25 cellular contexts compared by ENCODE assay signal in the genomic region with DNA sequence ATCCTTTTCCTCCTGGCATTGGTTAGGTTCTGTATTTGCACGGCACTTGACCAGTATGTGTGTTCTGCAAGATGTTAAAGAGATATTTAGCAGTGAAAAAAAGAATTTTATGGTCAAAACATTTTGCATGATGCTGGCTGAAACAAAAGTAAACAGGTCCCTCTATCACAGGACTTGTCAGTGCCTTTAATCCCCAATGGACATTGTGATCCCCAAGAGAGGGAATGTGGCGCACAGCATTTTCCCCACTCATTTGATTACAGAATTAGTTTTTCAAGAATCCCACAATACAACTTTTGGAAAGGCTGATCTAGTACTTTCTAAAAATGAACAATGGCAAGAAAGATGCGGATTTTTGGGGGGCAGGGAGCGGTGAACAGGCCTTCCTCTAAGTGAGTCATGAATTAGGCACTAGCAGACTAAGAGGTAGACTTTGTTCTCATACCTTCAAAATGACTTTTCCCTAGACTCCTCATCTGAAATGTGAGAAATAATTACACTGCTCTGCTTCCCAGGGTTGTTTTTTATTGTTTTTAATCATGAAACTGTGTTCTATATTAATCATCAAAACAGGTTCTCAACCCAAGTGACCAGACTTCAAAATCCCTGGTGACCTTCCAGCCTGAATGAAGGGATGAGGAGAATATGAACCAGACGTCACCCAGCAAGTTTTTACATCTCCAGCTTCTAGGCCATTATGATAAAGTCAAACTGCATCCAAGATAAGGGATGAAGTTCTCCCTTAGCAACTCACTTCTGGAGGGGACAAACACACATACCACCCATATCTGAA. TPM values are rescaled to one million over a fixed set of nuclear protein-coding genes. Genes with fewer than 3 reads are reported as not detected.
DNase-seq lines count a peak whose midpoint lies in the region; ATAC-seq and TF ChIP-seq lines count a peak whose summit lies in the region.
"Had no signal": no experiment of that assay in that cellular context is flagged by ENCODE, and none has a peak within 500 bp of the region (broad histone marks: within the 10 kb centered on the region; RNA-seq: fewer than 3 reads in every experiment).

No MANE protein-coding gene starts in this region.

- no TSS peak for BruUV-seq in IMR-90 (replicated peaks; lab: Mats Ljungman, UMichigan)

- H2BK120ac ChIP-seq in IMR-90 (ENCODE audit: low read depth, low read length): no peak overlapping the region

- peaks cover 75% of the 10 kb centered on the region for H3K4me1 Mint-ChIP-seq in nephron

- H3K9me3 Mint-ChIP-seq in nephron: no peaks in the 10 kb centered on the region
- H3K9me3 Mint-ChIP-seq: activated naive CD4-positive, alpha-beta T cell treated with anti-CD3 and anti-CD28 coated beads for 36 hours; naive thymus-derived CD4-positive, alpha-beta T cell; stimulated activated effector memory CD8-positive, alpha-beta T cell treated with anti-CD3 and anti-CD28 coated beads, Interleukin-12 subunit alpha, Interleukin-12 subunit beta, amount 100 ng/mL, for 72 hours had no signal

- TF ChIP-seq RAD21 in IMR-90 (IDR thresholded peaks at IDR 0.05; ENCODE audit: low read length): no peak

- H2AFZ ChIP-seq in IMR-90 (replicated peaks; ENCODE audit: low read length, poor library complexity): no peak overlapping the region

- dilution Hi-C loops in IMR-90 (cut with HindIII; ENCODE audit: low sequenced_read_pairs, unreplicated experiment): no loop called here

- H3K4me3 ChIP-seq in IMR-90 (ENCODE audit: insufficient read depth, low read depth, low read length): no peak overlapping the region
- H3K4me3 ChIP-seq in astrocyte of the spinal cord (ENCODE audit: low read depth, low read length): no peak overlapping the region
- H3K4me3 ChIP-seq in WERI-Rb-1 (ENCODE audit: low read depth, low read length): no peak overlapping the region
- H3K4me3 ChIP-seq: heart right ventricle, suprapubic skin had no signal

- H3K36me3 ChIP-seq in IMR-90 (ENCODE audit: control insufficient read depth, insufficient read depth, low read length) (peaks cover 2% of the 10 kb centered on the region; the same call in 1 of the 2 replicates), WERI-Rb-1 (no peaks in the 10 kb centered on the region)
- H3K36me3 ChIP-seq: heart right ventricle, suprapubic skin had no signal

- in situ Hi-C loops in IMR-90 (cut with MboI; ENCODE audit: low sequenced_read_pairs) (no loop called here), astrocyte of the spinal cord (cut with HindIII; ENCODE audit: low sequenced_read_pairs) (no loop called here)

- H3K4me2 ChIP-seq in IMR-90 (ENCODE audit: low read depth, low read length): no peak overlapping the region

- peak overlapping the region; percentile 12; the same call in 1 of the 2 replicates for H2BK20ac ChIP-seq in IMR-90 (ENCODE audit: low read depth, low read length)

- H4K20me1 ChIP-seq in IMR-90 (ENCODE audit: insufficient read depth, low read length): peaks cover 14% of the 10 kb centered on the region; the same call in 1 of the 2 replicates

- H3K18ac ChIP-seq in IMR-90 (ENCODE audit: low read depth, low read length): no peak overlapping the region

- no peak overlapping the region for H2AK9ac ChIP-seq in IMR-90 (replicated peaks; ENCODE audit: low read depth, low read length, poor library complexity)

- no peak overlapping the region for H3K23ac ChIP-seq in IMR-90 (ENCODE audit: low read depth, low read length)

- WGBS in IMR-90 (ENCODE audit: extremely low coverage in 2 of 2, insufficient read length in 1 of 2), 2 experiments: no CpG with 5 or more reads among the region's 5 CpGs

- H2BK15ac ChIP-seq in IMR-90 (ENCODE audit: low read depth, low read length): no peak overlapping the region

- no peak overlapping the region for H2BK5ac ChIP-seq in IMR-90 (ENCODE audit: low read depth, low read length, poor library complexity, severe bottlenecking)

- H4K5ac ChIP-seq in IMR-90 (ENCODE audit: low read depth, low read length): no peak overlapping the region

- H4K91ac ChIP-seq in IMR-90 (ENCODE audit: insufficient read depth, low read depth, low read length): no peak overlapping the region

- peaks cover 42 to 65% of the 10 kb centered on the region in 2 experiments for H3K79me1 ChIP-seq in IMR-90 (ENCODE audit: low read depth in 1 of 2, low read length in 2 of 2)

- TF ChIP-seq CTCF in IMR-90 (conservative IDR thresholded peaks at IDR 0.05; ENCODE audit: low read depth, low read length): no peak
- no peak for TF ChIP-seq CTCF in astrocyte of the spinal cord (IDR thresholded peaks at IDR 0.05; ENCODE audit: low read depth, low read length)
- no peak for TF ChIP-seq CTCF in nephron (IDR thresholded peaks at IDR 0.05; ENCODE audit: unreplicated experiment in 3 of 3)
- TF ChIP-seq CTCF in WERI-Rb-1 (IDR thresholded peaks at IDR 0.05; ENCODE audit: low read depth, low read length): no peak

- intact Hi-C loops in IMR-90 (cut with micrococcal nuclease): no loop called here

- H3K27ac ChIP-seq in IMR-90 (ENCODE audit: insufficient read depth, low read length): no peak overlapping the region
- no peak overlapping the region for H3K27ac ChIP-seq in WERI-Rb-1
- H3K27ac ChIP-seq: heart right ventricle, suprapubic skin had no signal

- H3K27me3 ChIP-seq in IMR-90 (ENCODE audit: control insufficient read depth, insufficient read depth, low read length) (no peaks in the 10 kb centered on the region), WERI-Rb-1 (ENCODE audit: insufficient read depth, low read depth, severe bottlenecking) (no peaks in the 10 kb centered on the region)
- H3K27me3 ChIP-seq: heart right ventricle, suprapubic skin had no signal

- H2AK5ac ChIP-seq in IMR-90 (ENCODE audit: low read depth, low read length): no peak overlapping the region

- peak; percentile 52 for DNase-seq in EH (ENCODE audit: low read depth)
- DNase-seq in IMR-90: peak; percentile 12
- peak; percentile 14 for DNase-seq in astrocyte of the spinal cord (ENCODE audit: low read depth, low spot score)
- DNase-seq in HK-2 (ENCODE audit: unreplicated experiment): no peak
- no peak for DNase-seq in WERI-Rb-1
- no peak for DNase-seq in NCI-H2227 treated with DMSO at 0.1 percent for 48 hours (lab: John Stamatoyannopoulos, UW)
- DNase-seq: activated CD4-positive, alpha-beta T cell treated with anti-CD3 and anti-CD28 coated beads for 48 hours; activated naive CD4-positive, alpha-beta T cell treated with anti-CD3 and anti-CD28 coated beads for 36 hours; activated T-cell treated with anti-CD3 and anti-CD28 coated beads, Interleukin-2, amount 50 U/mL, for 48 hours; anterior cingulate cortex; C1 segment of cervical spinal cord; DMS79 treated with DMSO at 0.1 percent for 48 hours; heart right ventricle; left colon; mesenchymal stem cell; MM.1S; naive thymus-derived CD4-positive, alpha-beta T cell; NCI-H146; retina; SIG-M5; stimulated activated CD4-positive, alpha-beta T cell treated with anti-CD3 and anti-CD28 coated beads, Interleukin-2, amount 100 ng/mL, for 48 hours had no signal

- ATAC-seq in IMR-90 (ENCODE audit: low read depth): no peak
- ATAC-seq: heart right ventricle; left colon; naive thymus-derived CD4-positive, alpha-beta T cell; Panc1; stimulated activated effector memory CD8-positive, alpha-beta T cell treated with anti-CD3 and anti-CD28 coated beads, Interleukin-12 subunit alpha, Interleukin-12 subunit beta, amount 100 ng/mL, for 72 hours had no signal

- no peak overlapping the region for H4K8ac ChIP-seq in IMR-90 (ENCODE audit: low read depth in 2 of 2, low read length in 2 of 2)

- H3K9me3 ChIP-seq in IMR-90 (ENCODE audit: control insufficient read depth, insufficient read depth, low read length) (no peaks in the 10 kb centered on the region), WERI-Rb-1 (ENCODE audit: severe bottlenecking) (no peaks in the 10 kb centered on the region)
- H3K9me3 ChIP-seq: heart right ventricle, suprapubic skin had no signal

- TF ChIP-seq POLR2A in IMR-90 (IDR thresholded peaks at IDR 0.05; ENCODE audit: low read depth, low read length): no peak

- CTCF ChIA-PET in IMR-90 (lab: Yijun Ruan, JAX): no interaction called here

- no peak overlapping the region for H3K14ac ChIP-seq in IMR-90 (replicated peaks; ENCODE audit: low read depth, low read length)

- peak overlapping the region; percentile 5 to 42 (median 7) for H3K27ac Mint-ChIP-seq in nephron
- H3K27ac Mint-ChIP-seq: activated naive CD4-positive, alpha-beta T cell treated with anti-CD3 and anti-CD28 coated beads for 36 hours; stimulated activated effector memory CD8-positive, alpha-beta T cell treated with anti-CD3 and anti-CD28 coated beads, Interleukin-12 subunit alpha, Interleukin-12 subunit beta, amount 100 ng/mL, for 72 hours had no signal

- no peak overlapping the region for H3K56ac ChIP-seq in IMR-90 (ENCODE audit: extremely low read depth, insufficient read depth, low read length)

- POLR2A ChIA-PET in IMR-90 (lab: Charles Lee; ENCODE audit: unreplicated experiment): no interaction called here

- peaks cover 4% of the 10 kb centered on the region for H3K9me1 ChIP-seq in IMR-90 (ENCODE audit: insufficient read depth, low read length)

- H3K4me1 ChIP-seq in IMR-90 (ENCODE audit: control insufficient read depth, insufficient read depth, low read length): peaks cover 13% of the 10 kb centered on the region

- no peak overlapping the region for H3K4me3 Mint-ChIP-seq in nephron
- H3K4me3 Mint-ChIP-seq: activated naive CD4-positive, alpha-beta T cell treated with anti-CD3 and anti-CD28 coated beads for 36 hours; stimulated activated effector memory CD8-positive, alpha-beta T cell treated with anti-CD3 and anti-CD28 coated beads, Interleukin-12 subunit alpha, Interleukin-12 subunit beta, amount 100 ng/mL, for 72 hours had no signal

- H3K9ac ChIP-seq in IMR-90 (ENCODE audit: low read depth, low read length): no peak overlapping the region

- no peaks in the 10 kb centered on the region for H3K27me3 Mint-ChIP-seq in nephron (ENCODE audit: low read depth)
- H3K27me3 Mint-ChIP-seq: naive thymus-derived CD4-positive, alpha-beta T cell had no signal

- no peak overlapping the region for H3K4ac ChIP-seq in IMR-90 (ENCODE audit: low read depth, low read length)

- peaks cover 23% of the 10 kb centered on the region for H3K36me3 Mint-ChIP-seq in nephron (ENCODE audit: low read depth)

TF ChIP-seq in IMR-90, 13 proteins besides CTCF, POLR2A, EP300 and RAD21 (continues in another document):
- no peak for TF ChIP-seq RFX5 (IDR thresholded peaks at IDR 0.05; ENCODE audit: low read depth, low read length)
- TF ChIP-seq, protein P1, sequence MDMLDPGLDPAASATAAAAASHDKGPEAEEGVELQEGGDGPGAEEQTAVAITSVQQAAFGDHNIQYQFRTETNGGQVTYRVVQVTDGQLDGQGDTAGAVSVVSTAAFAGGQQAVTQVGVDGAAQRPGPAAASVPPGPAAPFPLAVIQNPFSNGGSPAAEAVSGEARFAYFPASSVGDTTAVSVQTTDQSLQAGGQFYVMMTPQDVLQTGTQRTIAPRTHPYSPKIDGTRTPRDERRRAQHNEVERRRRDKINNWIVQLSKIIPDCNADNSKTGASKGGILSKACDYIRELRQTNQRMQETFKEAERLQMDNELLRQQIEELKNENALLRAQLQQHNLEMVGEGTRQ (IDR thresholded peaks at IDR 0.05; ENCODE audit: low read depth, low read length): no peak
- no peak for TF ChIP-seq MXI1 (IDR thresholded peaks at IDR 0.05; ENCODE audit: borderline replicate concordance, low read depth, low read length)

RNA-seq across cellular contexts. Expression of gene FBXW4, which starts 8.6 kb away (rescaled TPM):
- total RNA-seq in IMR-90 (2012; rRNA removed): 26.7 and 31.7 TPM in 2 replicates
- polyA plus RNA-seq in IMR-90 (2012; rRNA removed): 16.3 and 19.3 TPM in 2 replicates
- polyA plus RNA-seq in IMR-90 (2012; cell fraction: cytosol; rRNA removed): 14.4 and 17.9 TPM in 2 replicates
- 30.8 and 34.5 TPM in 2 replicates for polyA plus RNA-seq in IMR-90 (2012; cell fraction: nucleus; rRNA removed; ENCODE audit: low replicate concordance)

Comparison
In these comparisons a context has a peak if more than half of its experiments do, and no peak if none do; other contexts are left out.
1. DNase-seq: peak in EH (single experiment), IMR-90 (single experiment) and astrocyte of the spinal cord (single experiment); none in HK-2 (single experiment), WERI-Rb-1 (single experiment) and NCI-H2227 treated with DMSO at 0.1 percent for 48 hours (single experiment).